In genomic region chr7:77101187-77101586, GRCh38 we compare ENCODE assay signal across 3 cellular contexts. TPM values are rescaled to one million over a fixed set of nuclear protein-coding genes. Genes with fewer than 3 reads are reported as not detected.
"Had no signal": no experiment of that assay in that cellular context is flagged by ENCODE, and none has a peak within 500 bp of the region (broad histone marks: within the 10 kb centered on the region; RNA-seq: fewer than 3 reads in every experiment).

No MANE protein-coding gene starts in this region.

RNA-seq across cellular contexts. Expression of gene SPDYE18, which starts 38.8 kb away (rescaled TPM):
- total RNA-seq: ascending aorta, bronchial epithelial cell, WTC11 had no signal
